In genomic region chr4:15139599-15139998, GRCh38 we compare ENCODE assay signal across 27 cellular contexts.
"Had no signal": no experiment of that assay in that cellular context is flagged by ENCODE, and none has a peak within 500 bp of the region (broad histone marks: within the 10 kb centered on the region; RNA-seq: fewer than 3 reads in every experiment).

No MANE protein-coding gene starts in this region.

- H3K27me3 ChIP-seq: stomach, suprapubic skin, testis, thyroid gland, tibial artery, tibial nerve, transverse colon, upper lobe of left lung, upper lobe of right lung, uterus, vagina had no signal

- H3K27ac ChIP-seq: stomach, suprapubic skin, testis, thoracic aorta, thyroid gland, tibial artery, tibial nerve, transverse colon, upper lobe of left lung, upper lobe of right lung, uterus, vagina had no signal

- FAIRE-seq: urothelium cell line had no signal

- H3K4me1 ChIP-seq: stomach, suprapubic skin, testis, thyroid gland, tibial artery, tibial nerve, transverse colon, upper lobe of left lung, upper lobe of right lung, uterus, vagina had no signal

- H3K4me3 ChIP-seq: stomach, suprapubic skin, testis, thoracic aorta, thyroid gland, tibial artery, tibial nerve, transverse colon, upper lobe of left lung, upper lobe of right lung, uterus, vagina had no signal

- DNase-seq: stimulated activated CD4-positive, alpha-beta T cell treated with anti-CD3 and anti-CD28 coated beads, Interleukin-2, amount 100 ng/mL, for 48 hours; stimulated activated CD4-positive, alpha-beta T cell treated with anti-CD3 and anti-CD28 coated beads, Interleukin-4, amount 100 ng/mL, for 1 hour; stimulated activated CD4-positive, alpha-beta T cell treated with anti-CD3 and anti-CD28 coated beads, Interleukin-4, amount 100 ng/mL, for 24 hours; stimulated activated CD4-positive, alpha-beta T cell treated with anti-CD3 and anti-CD28 coated beads, Interleukin-4, amount 100 ng/mL, for 4 hours; stimulated activated CD8-positive, alpha-beta memory T cell treated with anti-CD3 and anti-CD28 coated beads, Interleukin-4, amount 100 ng/mL, for 48 hours; stimulated activated naive B cell treated with anti-CD40 and anti-IgM and Interleukin-4, amounts not matched to agents 10 μg/mL and 1 μg/mL and 100 μg/mL, for 72 hours; stimulated activated naive CD4-positive, alpha-beta T cell; stimulated activated naive CD4-positive, alpha-beta T cell treated with Interleukin-2 at 50 U/mL for 16 hours; stimulated activated naive CD8-positive, alpha-beta T cell treated with anti-CD3 and anti-CD28 coated beads, Interleukin-15, amount 100 ng/mL, for 72 hours; stimulated activated naive CD8-positive, alpha-beta T cell treated with anti-CD3 and anti-CD28 coated beads, Interleukin-15, Interleukin-2, amounts not matched to agents 100 U/mL and 50 U/mL, for 24 hours; stomach; substantia nigra; testis; thyroid gland; tibial artery; transverse colon; trophoblast cell; upper lobe of left lung; upper lobe of right lung; uterus had no signal

- ATAC-seq: stimulated activated effector memory CD8-positive, alpha-beta T cell treated with anti-CD3 and anti-CD28 coated beads, Interleukin-12 subunit alpha, Interleukin-12 subunit beta, amount 100 ng/mL, for 72 hours; stimulated activated memory B cell treated with anti-CD40 and anti-IgM and Interleukin-4, amounts not matched to agents 10 μg/mL and 1 μg/mL and 100 μg/mL, for 72 hours; stimulated activated naive B cell treated with anti-CD40 and anti-IgM and Interleukin-4, amounts not matched to agents 10 μg/mL and 1 μg/mL and 100 μg/mL, for 72 hours; stimulated activated naive CD8-positive, alpha-beta T cell treated with anti-CD3 and anti-CD28 coated beads, Interleukin-15, amount 100 ng/mL, for 72 hours; stimulated activated naive CD8-positive, alpha-beta T cell treated with anti-CD3 and anti-CD28 coated beads, Interleukin-15, Interleukin-2, amounts not matched to agents 100 U/mL and 50 U/mL, for 24 hours; upper lobe of right lung had no signal

- H3K36me3 ChIP-seq: stomach, suprapubic skin, thoracic aorta, thyroid gland, tibial artery, tibial nerve, transverse colon, upper lobe of left lung, upper lobe of right lung, uterus, vagina had no signal

- H3K9me3 ChIP-seq: suprapubic skin, testis, thoracic aorta, thyroid gland, upper lobe of left lung, upper lobe of right lung, uterus, vagina had no signal
